13 cellular contexts compared by ENCODE assay signal in genomic region chr1:241637604-241638003, GRCh38. TPM values are rescaled to one million over a fixed set of nuclear protein-coding genes. Genes with fewer than 3 reads are reported as not detected.
A peak's percentile ranks its signal among the peaks of the same experiment; 100 is the strongest.
DNase-seq lines count a peak whose midpoint lies in the region; ATAC-seq and TF ChIP-seq lines count a peak whose summit lies in the region.
"Had no signal": no experiment of that assay in that cellular context is flagged by ENCODE, and none has a peak within 500 bp of the region (broad histone marks: within the 10 kb centered on the region; RNA-seq: fewer than 3 reads in every experiment).

No MANE protein-coding gene starts in this region.

- H3K4me3 Mint-ChIP-seq in HFFc6 = peak overlapping the region; percentile 86

- intact Hi-C loops in transverse colon (cut with DNase I; ENCODE audit: low total_unique reads) = no loop called here

- TF ChIP-seq POLR2A in transverse colon (IDR thresholded peaks at IDR 0.05) = no peak

- peak overlapping the region; percentile 75 to 98 (median 89) for H3K4me2 ChIP-seq in BLaER1 treated with 17β-estradiol and CSF1 and Interleukin-3, amounts not matched to agents 10 nM and 100 nM

- no peaks in the 10 kb centered on the region for H3K27me3 ChIP-seq in BLaER1 treated with 17β-estradiol and CSF1 and Interleukin-3, amounts not matched to agents 10 nM and 100 nM
- no peaks in the 10 kb centered on the region for H3K27me3 ChIP-seq in transverse colon
- H3K27me3 ChIP-seq: suprapubic skin had no signal

- in situ Hi-C loops in transverse colon (cut with MboI; ENCODE audit: low pct_ligation_motif_present in 1 of 4, low pct_unique_long_range_greater_than_20kb in 1 of 4, low sequenced_read_pairs in 3 of 4) = loop anchor here in 2 of 4 donors (10.0 to 25.0 kb wide), 2 partner anchors 100 to 103 kb away; partner anchors contain the start of gene KMO (in 2 of the 2)

- TF ChIP-seq EP300 in transverse colon (IDR thresholded peaks at IDR 0.05; ENCODE audit: low read depth) = no peak

- peak overlapping the region; percentile 41; the same call in 1 of the 2 replicates for H3K27ac Mint-ChIP-seq in HFFc6

- peaks cover 53% of the 10 kb centered on the region for H3K4me1 Mint-ChIP-seq in HFFc6 (ENCODE audit: low read depth)

- H3K9me3 Mint-ChIP-seq in HFFc6 = peaks cover 4% of the 10 kb centered on the region; the same call in 1 of the 2 replicates

- H3K9me3 ChIP-seq in BLaER1 treated with 17β-estradiol and CSF1 and Interleukin-3, amounts not matched to agents 10 nM and 100 nM (replicated peaks in 1 of 11) = peaks cover under 1 to 20% (median 11%) of the 10 kb centered on the region in 11 experiments; a peak in 14 of 22 replicates
- no peaks in the 10 kb centered on the region for H3K9me3 ChIP-seq in transverse colon
- H3K9me3 ChIP-seq: suprapubic skin had no signal

- peaks cover 18% of the 10 kb centered on the region; the same call in 1 of the 2 replicates for H3K36me3 Mint-ChIP-seq in HFFc6 (ENCODE audit: low read depth)

- peaks cover 0 to 49% (median 37%) of the 10 kb centered on the region in 11 experiments; a peak in 18 of 22 replicates for H3K36me3 ChIP-seq in BLaER1 treated with 17β-estradiol and CSF1 and Interleukin-3, amounts not matched to agents 10 nM and 100 nM
- H3K36me3 ChIP-seq in transverse colon = peaks cover 0 to 5% (median 0%) of the 10 kb centered on the region in 4 donors
- H3K36me3 ChIP-seq: suprapubic skin had no signal

- peak overlapping the region in 9 of 11 experiments; percentile 90 to 97 (median 95); a peak in 14 of 22 replicates for H3K9ac ChIP-seq in BLaER1 treated with 17β-estradiol and CSF1 and Interleukin-3, amounts not matched to agents 10 nM and 100 nM

- WGBS in transverse colon (ENCODE audit: low coverage in 1 of 2), 2 donors = 75 to 84% methylated on average over 4 of the region's 4 CpGs

- DNase-seq in HFFc6 (peak; percentile 8), inferior parietal cortex (ENCODE audit: extremely low spot score) (peak; percentile 25), NCI-H2107 (lab: John Stamatoyannopoulos, UW) (no peak), transverse colon (no peak)
- DNase-seq: amygdala, GDM1 had no signal

- H3K4me3 ChIP-seq in BLaER1 treated with 17β-estradiol and CSF1 and Interleukin-3, amounts not matched to agents 10 nM and 100 nM = peak overlapping the region; percentile 81 to 96 (median 94)
- H3K4me3 ChIP-seq in WI38 (ENCODE audit: low read depth, low read length) (peak overlapping the region; percentile 92), transverse colon (no peak overlapping the region)
- H3K4me3 ChIP-seq: suprapubic skin had no signal

- TF ChIP-seq CTCF in HFFc6 (IDR thresholded peaks at IDR 0.05) = no peak
- no peak for TF ChIP-seq CTCF in WI38 (IDR thresholded peaks at IDR 0.05; ENCODE audit: low read depth, low read length)
- no peak for TF ChIP-seq CTCF in transverse colon (IDR thresholded peaks at IDR 0.05)

- H3K27ac ChIP-seq in BLaER1 treated with 17β-estradiol and CSF1 and Interleukin-3, amounts not matched to agents 10 nM and 100 nM = peak overlapping the region in 6 of 11 experiments; percentile 14 to 96 (median 94); a peak in 12 of 22 replicates
- no peak overlapping the region for H3K27ac ChIP-seq in transverse colon
- H3K27ac ChIP-seq: suprapubic skin had no signal

- ATAC-seq in HG03159 (IDR thresholded peaks at IDR 0.05; ENCODE audit: unreplicated experiment) = no peak
- ATAC-seq in HG02763 (IDR thresholded peaks at IDR 0.05; ENCODE audit: unreplicated experiment) = no peak

- peaks cover 53 to 75% (median 61%) of the 10 kb centered on the region in 10 experiments for H3K4me1 ChIP-seq in BLaER1 treated with 17β-estradiol and CSF1 and Interleukin-3, amounts not matched to agents 10 nM and 100 nM
- H3K4me1 ChIP-seq in transverse colon = peaks cover 0 to 28% (median 19%) of the 10 kb centered on the region in 4 donors

- no peaks in the 10 kb centered on the region; the same call in 1 of the 2 replicates for H3K27me3 Mint-ChIP-seq in HFFc6 (ENCODE audit: insufficient read depth)

- H4K20me1 ChIP-seq in BLaER1 treated with 17β-estradiol and CSF1 and Interleukin-3, amounts not matched to agents 10 nM and 100 nM = peaks cover 0 to 24% (median 12%) of the 10 kb centered on the region in 11 experiments; a peak in 11 of 22 replicates

RNA-seq across cellular contexts. Expression of gene CHML, which starts 2.6 kb away (rescaled TPM):
- total RNA-seq in HFFc6 (2021; fragmentation: NEBNext Ultra II Directional; extraction: Animal tissue kit (Norgen Biotek cat#: 25700)) = 10 to 100 TPM; 15.2 to 17.9 (median 16.5) TPM
- 10 to 100 TPM in 3 of 4 donors, 1 to 10 TPM in 1; 1.6 to 14.6 (median 12.9) TPM for total RNA-seq in transverse colon

RNA-seq across cellular contexts. Expression of gene OPN3, which starts 2.6 kb away (rescaled TPM):
- total RNA-seq in HFFc6 (2021; fragmentation: NEBNext Ultra II Directional; extraction: Animal tissue kit (Norgen Biotek cat#: 25700)) = 10 to 100 TPM in 2 of 6 experiments, 1 to 10 TPM in 4; 7.3 to 13.1 (median 9.7) TPM
- total RNA-seq in transverse colon = 100 to 1,000 TPM in 1 of 4 donors, 10 to 100 TPM in 3; 23.5 to 107 (median 49.3) TPM

RNA-seq across cellular contexts. Expression of gene WDR64, which starts 14.5 kb away (rescaled TPM):
- not detected for total RNA-seq in HFFc6 (2021; fragmentation: NEBNext Ultra II Directional; extraction: Animal tissue kit (Norgen Biotek cat#: 25700))
- total RNA-seq in transverse colon = not detected
- total RNA-seq: HT1080, skeletal muscle tissue, suprapubic skin had no signal

Comparison
In these comparisons a context has a peak if more than half of its experiments do, and no peak if none do; other contexts are left out.
1. H3K27ac ChIP-seq: peak in BLaER1 treated with 17β-estradiol and CSF1 and Interleukin-3, amounts not matched to agents 10 nM and 100 nM (6 of 11); none in transverse colon (0 of 4).
2. H3K4me3 ChIP-seq: peak in BLaER1 treated with 17β-estradiol and CSF1 and Interleukin-3, amounts not matched to agents 10 nM and 100 nM (10 of 10) and WI38 (single experiment); none in transverse colon (0 of 4).
3. DNase-seq: peak in HFFc6 (single experiment) and inferior parietal cortex (single experiment); none in NCI-H2107 (single experiment) and transverse colon (single experiment).